ENCODE assay signal across 9 cellular contexts in the genomic region with DNA sequence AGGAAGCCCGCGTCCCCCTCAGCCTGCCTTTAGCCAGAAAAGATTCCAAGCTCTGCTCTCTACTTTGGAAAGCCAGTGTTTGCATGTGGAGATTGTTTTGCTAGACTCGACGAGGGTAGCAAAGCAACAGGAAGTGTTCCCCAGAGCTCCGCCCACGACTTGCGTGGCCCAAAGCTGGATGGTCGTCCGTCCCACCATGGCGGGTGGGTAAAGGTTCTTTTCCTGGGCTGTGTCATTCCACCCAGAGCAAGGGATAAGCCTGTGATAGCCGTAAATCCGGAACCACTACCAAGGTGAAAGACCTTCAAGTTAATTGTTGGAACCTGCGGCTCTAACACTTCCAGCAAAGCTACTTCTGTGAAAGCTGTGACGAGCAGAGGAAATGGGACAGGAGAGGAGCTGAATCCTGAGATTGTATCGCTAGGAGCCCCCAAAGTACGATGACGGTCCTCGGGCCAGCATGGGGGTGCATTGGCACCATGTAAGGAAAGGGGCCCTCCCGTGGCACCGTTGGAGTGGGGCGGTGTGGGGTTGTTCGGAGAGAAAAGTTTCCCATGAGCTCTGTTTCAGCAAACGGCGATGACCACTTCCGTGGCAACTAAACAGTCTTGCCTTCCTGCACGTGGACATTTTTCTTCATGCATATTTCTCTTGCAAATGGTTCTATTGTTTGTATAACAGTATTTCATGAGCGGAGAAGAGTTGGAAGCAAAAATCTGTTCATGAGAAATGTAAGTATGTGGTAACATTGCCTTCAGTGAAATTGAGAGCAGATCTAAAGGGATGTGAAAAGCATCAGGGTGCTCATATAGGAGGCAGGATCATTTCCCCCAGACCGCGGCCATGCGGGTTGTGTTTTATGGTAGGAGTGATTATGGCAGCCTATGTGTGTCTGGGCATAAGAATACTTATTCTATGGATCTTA. TPM values are rescaled to one million over a fixed set of nuclear protein-coding genes. Genes with fewer than 3 reads are reported as not detected.
DNase-seq lines count a peak whose midpoint lies in the region; ATAC-seq and TF ChIP-seq lines count a peak whose summit lies in the region.
"Had no signal": no experiment of that assay in that cellular context is flagged by ENCODE, and none has a peak within 500 bp of the region (broad histone marks: within the 10 kb centered on the region; RNA-seq: fewer than 3 reads in every experiment).

No MANE protein-coding gene starts in this region.

- no peaks in the 10 kb centered on the region for H3K36me3 ChIP-seq in mucosa of rectum (ENCODE audit: control insufficient read depth in 2 of 2, insufficient read depth in 2 of 2, low read length in 2 of 2)
- no peaks in the 10 kb centered on the region for H3K36me3 ChIP-seq in smooth muscle cell (ENCODE audit: low read depth)

- no peaks in the 10 kb centered on the region for H3K9me3 ChIP-seq in CD4-positive, alpha-beta T cell (ENCODE audit: control insufficient read depth, low read length)
- H3K9me3 ChIP-seq in mucosa of rectum (ENCODE audit: control insufficient read depth in 2 of 2, low read length in 2 of 2) (no peaks in the 10 kb centered on the region), smooth muscle cell (replicated peaks; ENCODE audit: low read depth) (no peaks in the 10 kb centered on the region)

- WGBS in smooth muscle cell (ENCODE audit: low lambda C conversion rate) = 82% methylated on average over 29 of the region's 30 CpGs

- H3K27ac Mint-ChIP-seq in CD4-positive, alpha-beta T cell = peak overlapping the region; percentile 98
- H3K27ac Mint-ChIP-seq in activated naive CD4-positive, alpha-beta T cell treated with anti-CD3 and anti-CD28 coated beads for 36 hours = peak overlapping the region; percentile 90

- H3K4me1 Mint-ChIP-seq in CD4-positive, alpha-beta T cell (ENCODE audit: low read depth) = peaks cover 84% of the 10 kb centered on the region
- peaks cover 67% of the 10 kb centered on the region for H3K4me1 Mint-ChIP-seq in activated naive CD4-positive, alpha-beta T cell treated with anti-CD3 and anti-CD28 coated beads for 36 hours (ENCODE audit: low read depth)

- no peaks in the 10 kb centered on the region for H3K27me3 Mint-ChIP-seq in CD4-positive, alpha-beta T cell
- no peaks in the 10 kb centered on the region for H3K27me3 Mint-ChIP-seq in activated naive CD4-positive, alpha-beta T cell treated with anti-CD3 and anti-CD28 coated beads for 36 hours (ENCODE audit: low read depth)

- H3K4me2 ChIP-seq in smooth muscle cell = no peak overlapping the region

- H4K20me1 ChIP-seq in smooth muscle cell (ENCODE audit: low read depth) = no peaks in the 10 kb centered on the region

- H3K9me3 Mint-ChIP-seq in CD4-positive, alpha-beta T cell = no peaks in the 10 kb centered on the region
- H3K9me3 Mint-ChIP-seq in activated naive CD4-positive, alpha-beta T cell treated with anti-CD3 and anti-CD28 coated beads for 36 hours = no peaks in the 10 kb centered on the region

- no peaks in the 10 kb centered on the region for H3K27me3 ChIP-seq in CD4-positive, alpha-beta T cell (ENCODE audit: control insufficient read depth, insufficient read depth, low read length)
- H3K27me3 ChIP-seq in mucosa of rectum (ENCODE audit: control insufficient read depth in 2 of 2, insufficient read depth in 2 of 2, low read length in 2 of 2) (peaks cover 0 to 2% of the 10 kb centered on the region in 2 donors), smooth muscle cell (ENCODE audit: low read depth) (no peaks in the 10 kb centered on the region)

- H3K27ac ChIP-seq in CD4-positive, alpha-beta T cell (ENCODE audit: low read depth, low read length) = peak overlapping the region; percentile 81
- H3K27ac ChIP-seq in mucosa of rectum (ENCODE audit: low read depth in 2 of 2, low read length in 2 of 2) (peak overlapping the region; percentile 3 to 38), smooth muscle cell (ENCODE audit: low read depth) (no peak overlapping the region)

- H3K4me1 ChIP-seq in mucosa of rectum (ENCODE audit: control insufficient read depth in 2 of 2, insufficient read depth in 2 of 2, low read length in 2 of 2) (peaks cover 6 to 17% of the 10 kb centered on the region in 2 donors), smooth muscle cell (ENCODE audit: low read depth) (peaks cover 3% of the 10 kb centered on the region)

- H3K4me3 Mint-ChIP-seq in CD4-positive, alpha-beta T cell = peak overlapping the region; percentile 88
- H3K4me3 Mint-ChIP-seq in activated naive CD4-positive, alpha-beta T cell treated with anti-CD3 and anti-CD28 coated beads for 36 hours = peak overlapping the region; percentile 77

- DNase-seq in CD4-positive, alpha-beta T cell = peak in 8 of 10 experiments; percentile 24 to 53 (median 36)
- peak; percentile 47 for DNase-seq in HuH-7.5 (ENCODE audit: low spot score)
- peak; percentile 73 for DNase-seq in activated naive CD4-positive, alpha-beta T cell treated with anti-CD3 and anti-CD28 coated beads for 36 hours
- no peak for DNase-seq in smooth muscle cell (lab: John Stamatoyannopoulos, UW; ENCODE audit: unreplicated experiment)
- DNase-seq in AG20443 (ENCODE audit: low spot score) = no peak

- peak; percentile 50 for ATAC-seq in CD4-positive, alpha-beta T cell (ENCODE audit: poor library complexity)
- ATAC-seq in GM21619 (IDR thresholded peaks at IDR 0.05; ENCODE audit: unreplicated experiment) = no peak
- no peak for ATAC-seq in GM18867 (IDR thresholded peaks at IDR 0.05; ENCODE audit: unreplicated experiment)

- CTCF ChIA-PET in CD4-positive, alpha-beta T cell (lab: Charles Lee) = interaction anchor here (2.5 kb wide), 1 partner anchor 87 kb away, joined by 9 read pairs; no protein-coding TSS in a partner anchor
- CTCF ChIA-PET in activated naive CD4-positive, alpha-beta T cell treated with anti-CD3 and anti-CD28 coated beads for 36 hours (lab: Charles Lee) = interaction anchor here (0.6 to 2.3 kb wide), 6 partner anchors 11 to 91 kb away, joined by 3 to 11 read pairs (median 4); no protein-coding TSS in a partner anchor

- H3K9ac ChIP-seq in mucosa of rectum (ENCODE audit: low read depth in 1 of 2, low read length in 2 of 2) (no peak overlapping the region), smooth muscle cell (ENCODE audit: low read depth) (no peak overlapping the region)

- POLR2A ChIA-PET in CD4-positive, alpha-beta T cell (lab: Charles Lee) = interaction anchor here (0.9 to 6.6 kb wide), 10 partner anchors 8 to 90 kb away, joined by 3 to 87 read pairs (median 7); a partner anchor contains a TSS

- H3K4me3 ChIP-seq in mucosa of rectum (ENCODE audit: low read length in 2 of 2) (peak overlapping the region; percentile 9 to 64), smooth muscle cell (no peak overlapping the region)

- no peak for TF ChIP-seq CTCF in CD4-positive, alpha-beta T cell (IDR thresholded peaks at IDR 0.05)
- no peak for TF ChIP-seq CTCF in smooth muscle cell (IDR thresholded peaks at IDR 0.05; ENCODE audit: borderline replicate concordance, insufficient read depth, poor library complexity, severe bottlenecking)

- H3F3A ChIP-seq in smooth muscle cell (ENCODE audit: low read depth) = no peaks in the 10 kb centered on the region

- H3K36me3 Mint-ChIP-seq in CD4-positive, alpha-beta T cell (ENCODE audit: low read depth) = peaks cover 69% of the 10 kb centered on the region
- peaks cover 3% of the 10 kb centered on the region for H3K36me3 Mint-ChIP-seq in activated naive CD4-positive, alpha-beta T cell treated with anti-CD3 and anti-CD28 coated beads for 36 hours (ENCODE audit: low read depth)

- H2AFZ ChIP-seq in smooth muscle cell (ENCODE audit: low read depth) = no peak overlapping the region

- no peaks in the 10 kb centered on the region for H3K79me2 ChIP-seq in smooth muscle cell (ENCODE audit: low read depth)

- intact Hi-C loops in CD4-positive, alpha-beta T cell (cut with DNase I, micrococcal nuclease) = loop anchor here (5.0 to 10.0 kb wide), 3 partner anchors 37 to 88 kb away; no protein-coding TSS in a partner anchor
- intact Hi-C loops in activated naive CD4-positive, alpha-beta T cell treated with anti-CD3 and anti-CD28 coated beads for 36 hours (cut with micrococcal nuclease) = loop anchor here (1.0 to 10.0 kb wide), 4 partner anchors 8 to 1035 kb away; a partner anchor contains a TSS

RNA-seq across cellular contexts. Expression of a gene that starts 8.3 kb away (rescaled TPM):
- total RNA-seq in CD4-positive, alpha-beta T cell = 10 to 100 TPM; 77.8 to 87.1 TPM
- 10 to 100 TPM; 32.5 to 33.4 TPM for total RNA-seq in activated naive CD4-positive, alpha-beta T cell treated with anti-CD3 and anti-CD28 coated beads for 36 hours
- total RNA-seq in smooth muscle cell = 2.5 and 11.3 TPM in 2 replicates
- polyA plus RNA-seq in smooth muscle cell = 1.9 and 3.1 TPM in 2 replicates

RNA-seq across cellular contexts. Expression of a gene that starts 53.6 kb away (rescaled TPM):
- total RNA-seq in CD4-positive, alpha-beta T cell = not detected
- total RNA-seq in activated naive CD4-positive, alpha-beta T cell treated with anti-CD3 and anti-CD28 coated beads for 36 hours = not detected
- total RNA-seq in smooth muscle cell = not detected in 2 replicates
- 0.18 TPM in 1 of 2 replicates, not detected in the other for polyA plus RNA-seq in smooth muscle cell
- total RNA-seq: T-helper 1 cell treated with Interleukin-12 subunit alpha and Interleukin-12 subunit beta and Interleukin-4 antibody, amounts not matched to agents 30 ng/mL and 1 ng/mL, for 36 hours had no signal

RNA-seq across cellular contexts. Expression of a gene that starts 55.9 kb away (rescaled TPM):
- 10 to 100 TPM; 82.3 to 86.3 TPM for total RNA-seq in CD4-positive, alpha-beta T cell
- 100 to 1,000 TPM; 138 to 145 TPM for total RNA-seq in activated naive CD4-positive, alpha-beta T cell treated with anti-CD3 and anti-CD28 coated beads for 36 hours
- total RNA-seq in smooth muscle cell = 1.3 and 4.6 TPM in 2 replicates
- 2.0 and 3.5 TPM in 2 replicates for polyA plus RNA-seq in smooth muscle cell

Comparison
In these comparisons a context has a peak if more than half of its experiments do, and no peak if none do; other contexts are left out.
1. DNase-seq: peak in CD4-positive, alpha-beta T cell (8 of 10), HuH-7.5 (single experiment) and activated naive CD4-positive, alpha-beta T cell treated with anti-CD3 and anti-CD28 coated beads for 36 hours (single experiment); none in smooth muscle cell (single experiment) and AG20443 (single experiment).
2. RNA of a gene that starts 55.9 kb away (total RNA-seq): 138 to 145 TPM in activated naive CD4-positive, alpha-beta T cell treated with anti-CD3 and anti-CD28 coated beads for 36 hours and 82.3 to 86.3 TPM in CD4-positive, alpha-beta T cell; 1.3 to 4.6 TPM in smooth muscle cell; every median in the first group is over 10 times any median in the second.